ENCODE assay signal across 1 cellular context in the genomic region with DNA sequence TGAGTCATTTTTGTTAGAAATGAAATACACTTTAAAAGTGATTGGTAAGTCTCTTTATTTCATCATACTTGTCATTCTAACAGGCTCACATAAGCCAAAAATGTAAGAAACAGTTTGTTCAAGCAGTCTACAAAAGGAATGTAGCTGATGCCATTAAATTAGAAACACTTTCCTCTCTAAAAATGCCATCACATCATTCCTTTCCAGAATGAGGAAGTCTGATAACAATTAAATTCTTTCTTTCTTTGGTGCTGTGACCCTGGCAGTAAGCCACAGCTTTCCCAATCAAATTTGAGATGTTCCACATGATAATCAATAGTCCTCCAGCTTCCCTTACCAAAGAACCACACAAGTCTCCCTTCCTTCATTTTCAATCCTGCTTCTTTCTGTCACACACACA.
TF ChIP-seq lines count a peak whose summit lies in the region.

No MANE protein-coding gene starts in this region.

TF ChIP-seq in K562, 482 proteins besides CTCF, POLR2A, EP300 and RAD21 (continued from another document):
- TF ChIP-seq ZC3H4 (CRISPR knock-in tag; IDR thresholded peaks at IDR 0.05; ENCODE audit: borderline replicate concordance), result no peak
- TF ChIP-seq SMARCA4 (IDR thresholded peaks at IDR 0.05), result 0 out of 2 replicates have a peak, but pooled peaks have one; percentile 16
- no peak for TF ChIP-seq ZNF75A (CRISPR knock-in tag; IDR thresholded peaks at IDR 0.05)
- TF ChIP-seq BRF1 (IDR thresholded peaks at IDR 0.05; ENCODE audit: borderline replicate concordance, extremely low read depth, insufficient read length), result no peak
- TF ChIP-seq, protein P1, sequence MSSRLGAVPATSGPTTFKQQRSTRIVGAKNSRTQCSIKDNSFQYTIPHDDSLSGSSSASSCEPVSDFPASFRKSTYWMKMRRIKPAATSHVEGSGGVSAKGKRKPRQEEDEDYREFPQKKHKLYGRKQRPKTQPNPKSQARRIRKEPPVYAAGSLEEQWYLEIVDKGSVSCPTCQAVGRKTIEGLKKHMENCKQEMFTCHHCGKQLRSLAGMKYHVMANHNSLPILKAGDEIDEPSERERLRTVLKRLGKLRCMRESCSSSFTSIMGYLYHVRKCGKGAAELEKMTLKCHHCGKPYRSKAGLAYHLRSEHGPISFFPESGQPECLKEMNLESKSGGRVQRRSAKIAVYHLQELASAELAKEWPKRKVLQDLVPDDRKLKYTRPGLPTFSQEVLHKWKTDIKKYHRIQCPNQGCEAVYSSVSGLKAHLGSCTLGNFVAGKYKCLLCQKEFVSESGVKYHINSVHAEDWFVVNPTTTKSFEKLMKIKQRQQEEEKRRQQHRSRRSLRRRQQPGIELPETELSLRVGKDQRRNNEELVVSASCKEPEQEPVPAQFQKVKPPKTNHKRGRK (tag; IDR thresholded peaks at IDR 0.05), result no peak
- TF ChIP-seq ARID1B (IDR thresholded peaks at IDR 0.05), result 0 out of 2 replicates have a peak, but pooled peaks have one; percentile 13
- TF ChIP-seq ZFP1 (CRISPR knock-in tag; IDR thresholded peaks at IDR 0.05), result no peak
- no peak for TF ChIP-seq RBFOX2 (IDR thresholded peaks at IDR 0.05; ENCODE audit: low read depth, low read length)
- no peak for TF ChIP-seq HMG20B (CRISPR knock-in tag; IDR thresholded peaks at IDR 0.05)
- TF ChIP-seq, protein P2, sequence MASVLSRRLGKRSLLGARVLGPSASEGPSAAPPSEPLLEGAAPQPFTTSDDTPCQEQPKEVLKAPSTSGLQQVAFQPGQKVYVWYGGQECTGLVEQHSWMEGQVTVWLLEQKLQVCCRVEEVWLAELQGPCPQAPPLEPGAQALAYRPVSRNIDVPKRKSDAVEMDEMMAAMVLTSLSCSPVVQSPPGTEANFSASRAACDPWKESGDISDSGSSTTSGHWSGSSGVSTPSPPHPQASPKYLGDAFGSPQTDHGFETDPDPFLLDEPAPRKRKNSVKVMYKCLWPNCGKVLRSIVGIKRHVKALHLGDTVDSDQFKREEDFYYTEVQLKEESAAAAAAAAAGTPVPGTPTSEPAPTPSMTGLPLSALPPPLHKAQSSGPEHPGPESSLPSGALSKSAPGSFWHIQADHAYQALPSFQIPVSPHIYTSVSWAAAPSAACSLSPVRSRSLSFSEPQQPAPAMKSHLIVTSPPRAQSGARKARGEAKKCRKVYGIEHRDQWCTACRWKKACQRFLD (CRISPR knock-in tag; IDR thresholded peaks at IDR 0.05), result no peak
- TF ChIP-seq E2F3 (CRISPR knock-in tag; IDR thresholded peaks at IDR 0.05), result no peak
- TF ChIP-seq, protein P3, sequence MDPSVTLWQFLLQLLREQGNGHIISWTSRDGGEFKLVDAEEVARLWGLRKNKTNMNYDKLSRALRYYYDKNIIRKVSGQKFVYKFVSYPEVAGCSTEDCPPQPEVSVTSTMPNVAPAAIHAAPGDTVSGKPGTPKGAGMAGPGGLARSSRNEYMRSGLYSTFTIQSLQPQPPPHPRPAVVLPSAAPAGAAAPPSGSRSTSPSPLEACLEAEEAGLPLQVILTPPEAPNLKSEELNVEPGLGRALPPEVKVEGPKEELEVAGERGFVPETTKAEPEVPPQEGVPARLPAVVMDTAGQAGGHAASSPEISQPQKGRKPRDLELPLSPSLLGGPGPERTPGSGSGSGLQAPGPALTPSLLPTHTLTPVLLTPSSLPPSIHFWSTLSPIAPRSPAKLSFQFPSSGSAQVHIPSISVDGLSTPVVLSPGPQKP (CRISPR knock-in tag; IDR thresholded peaks at IDR 0.05), result no peak
- TF ChIP-seq, protein P4, sequence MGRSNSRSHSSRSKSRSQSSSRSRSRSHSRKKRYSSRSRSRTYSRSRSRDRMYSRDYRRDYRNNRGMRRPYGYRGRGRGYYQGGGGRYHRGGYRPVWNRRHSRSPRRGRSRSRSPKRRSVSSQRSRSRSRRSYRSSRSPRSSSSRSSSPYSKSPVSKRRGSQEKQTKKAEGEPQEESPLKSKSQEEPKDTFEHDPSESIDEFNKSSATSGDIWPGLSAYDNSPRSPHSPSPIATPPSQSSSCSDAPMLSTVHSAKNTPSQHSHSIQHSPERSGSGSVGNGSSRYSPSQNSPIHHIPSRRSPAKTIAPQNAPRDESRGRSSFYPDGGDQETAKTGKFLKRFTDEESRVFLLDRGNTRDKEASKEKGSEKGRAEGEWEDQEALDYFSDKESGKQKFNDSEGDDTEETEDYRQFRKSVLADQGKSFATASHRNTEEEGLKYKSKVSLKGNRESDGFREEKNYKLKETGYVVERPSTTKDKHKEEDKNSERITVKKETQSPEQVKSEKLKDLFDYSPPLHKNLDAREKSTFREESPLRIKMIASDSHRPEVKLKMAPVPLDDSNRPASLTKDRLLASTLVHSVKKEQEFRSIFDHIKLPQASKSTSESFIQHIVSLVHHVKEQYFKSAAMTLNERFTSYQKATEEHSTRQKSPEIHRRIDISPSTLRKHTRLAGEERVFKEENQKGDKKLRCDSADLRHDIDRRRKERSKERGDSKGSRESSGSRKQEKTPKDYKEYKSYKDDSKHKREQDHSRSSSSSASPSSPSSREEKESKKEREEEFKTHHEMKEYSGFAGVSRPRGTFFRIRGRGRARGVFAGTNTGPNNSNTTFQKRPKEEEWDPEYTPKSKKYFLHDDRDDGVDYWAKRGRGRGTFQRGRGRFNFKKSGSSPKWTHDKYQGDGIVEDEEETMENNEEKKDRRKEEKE (IDR thresholded peaks at IDR 0.05; ENCODE audit: borderline replicate concordance in 1 of 2, control insufficient read depth in 1 of 2, low read depth in 2 of 2, low read length in 1 of 2), result no peak
- TF ChIP-seq SPI1 (IDR thresholded peaks at IDR 0.05; ENCODE audit: borderline replicate concordance, low read depth, low read length), result peak; percentile 72; the same call in 1 of the 2 replicates
- TF ChIP-seq, protein P5, sequence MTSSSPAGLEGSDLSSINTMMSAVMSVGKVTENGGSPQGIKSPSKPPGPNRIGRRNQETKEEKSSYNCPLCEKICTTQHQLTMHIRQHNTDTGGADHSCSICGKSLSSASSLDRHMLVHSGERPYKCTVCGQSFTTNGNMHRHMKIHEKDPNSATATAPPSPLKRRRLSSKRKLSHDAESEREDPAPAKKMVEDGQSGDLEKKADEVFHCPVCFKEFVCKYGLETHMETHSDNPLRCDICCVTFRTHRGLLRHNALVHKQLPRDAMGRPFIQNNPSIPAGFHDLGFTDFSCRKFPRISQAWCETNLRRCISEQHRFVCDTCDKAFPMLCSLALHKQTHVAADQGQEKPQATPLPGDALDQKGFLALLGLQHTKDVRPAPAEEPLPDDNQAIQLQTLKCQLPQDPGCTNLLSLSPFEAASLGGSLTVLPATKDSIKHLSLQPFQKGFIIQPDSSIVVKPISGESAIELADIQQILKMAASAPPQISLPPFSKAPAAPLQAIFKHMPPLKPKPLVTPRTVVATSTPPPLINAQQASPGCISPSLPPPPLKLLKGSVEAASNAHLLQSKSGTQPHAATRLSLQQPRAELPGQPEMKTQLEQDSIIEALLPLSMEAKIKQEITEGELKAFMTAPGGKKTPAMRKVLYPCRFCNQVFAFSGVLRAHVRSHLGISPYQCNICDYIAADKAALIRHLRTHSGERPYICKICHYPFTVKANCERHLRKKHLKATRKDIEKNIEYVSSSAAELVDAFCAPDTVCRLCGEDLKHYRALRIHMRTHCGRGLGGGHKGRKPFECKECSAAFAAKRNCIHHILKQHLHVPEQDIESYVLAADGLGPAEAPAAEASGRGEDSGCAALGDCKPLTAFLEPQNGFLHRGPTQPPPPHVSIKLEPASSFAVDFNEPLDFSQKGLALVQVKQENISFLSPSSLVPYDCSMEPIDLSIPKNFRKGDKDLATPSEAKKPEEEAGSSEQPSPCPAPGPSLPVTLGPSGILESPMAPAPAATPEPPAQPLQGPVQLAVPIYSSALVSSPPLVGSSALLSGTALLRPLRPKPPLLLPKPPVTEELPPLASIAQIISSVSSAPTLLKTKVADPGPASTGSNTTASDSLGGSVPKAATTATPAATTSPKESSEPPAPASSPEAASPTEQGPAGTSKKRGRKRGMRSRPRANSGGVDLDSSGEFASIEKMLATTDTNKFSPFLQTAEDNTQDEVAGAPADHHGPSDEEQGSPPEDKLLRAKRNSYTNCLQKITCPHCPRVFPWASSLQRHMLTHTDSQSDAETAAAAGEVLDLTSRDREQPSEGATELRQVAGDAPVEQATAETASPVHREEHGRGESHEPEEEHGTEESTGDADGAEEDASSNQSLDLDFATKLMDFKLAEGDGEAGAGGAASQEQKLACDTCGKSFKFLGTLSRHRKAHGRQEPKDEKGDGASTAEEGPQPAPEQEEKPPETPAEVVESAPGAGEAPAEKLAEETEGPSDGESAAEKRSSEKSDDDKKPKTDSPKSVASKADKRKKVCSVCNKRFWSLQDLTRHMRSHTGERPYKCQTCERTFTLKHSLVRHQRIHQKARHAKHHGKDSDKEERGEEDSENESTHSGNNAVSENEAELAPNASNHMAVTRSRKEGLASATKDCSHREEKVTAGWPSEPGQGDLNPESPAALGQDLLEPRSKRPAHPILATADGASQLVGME (CRISPR knock-in tag; IDR thresholded peaks at IDR 0.05), result no peak
- no peak for TF ChIP-seq ZNF76 (CRISPR knock-in tag; IDR thresholded peaks at IDR 0.05; ENCODE audit: borderline replicate concordance)
- no peak for TF ChIP-seq ZNF274 (IDR thresholded peaks at IDR 0.05; ENCODE audit: borderline replicate concordance, low read depth, low read length)
- TF ChIP-seq ILK (tag; IDR thresholded peaks at IDR 0.05; ENCODE audit: borderline replicate concordance, low read depth), result no peak
- TF ChIP-seq CBX5 (IDR thresholded peaks at IDR 0.05; ENCODE audit: borderline replicate concordance, low read depth), result no peak
- no peak for TF ChIP-seq ETS2 (tag; IDR thresholded peaks at IDR 0.05; ENCODE audit: borderline replicate concordance, poor library complexity, severe bottlenecking)
- TF ChIP-seq CSDE1 (IDR thresholded peaks at IDR 0.05), result no peak
- TF ChIP-seq ZNF24 (IDR thresholded peaks at IDR 0.05), result no peak
- TF ChIP-seq LEF1 (IDR thresholded peaks at IDR 0.05), result no peak
- no peak for TF ChIP-seq RBM17 (IDR thresholded peaks at IDR 0.05; ENCODE audit: borderline replicate concordance, low read depth, low read length)
- TF ChIP-seq, protein P6, sequence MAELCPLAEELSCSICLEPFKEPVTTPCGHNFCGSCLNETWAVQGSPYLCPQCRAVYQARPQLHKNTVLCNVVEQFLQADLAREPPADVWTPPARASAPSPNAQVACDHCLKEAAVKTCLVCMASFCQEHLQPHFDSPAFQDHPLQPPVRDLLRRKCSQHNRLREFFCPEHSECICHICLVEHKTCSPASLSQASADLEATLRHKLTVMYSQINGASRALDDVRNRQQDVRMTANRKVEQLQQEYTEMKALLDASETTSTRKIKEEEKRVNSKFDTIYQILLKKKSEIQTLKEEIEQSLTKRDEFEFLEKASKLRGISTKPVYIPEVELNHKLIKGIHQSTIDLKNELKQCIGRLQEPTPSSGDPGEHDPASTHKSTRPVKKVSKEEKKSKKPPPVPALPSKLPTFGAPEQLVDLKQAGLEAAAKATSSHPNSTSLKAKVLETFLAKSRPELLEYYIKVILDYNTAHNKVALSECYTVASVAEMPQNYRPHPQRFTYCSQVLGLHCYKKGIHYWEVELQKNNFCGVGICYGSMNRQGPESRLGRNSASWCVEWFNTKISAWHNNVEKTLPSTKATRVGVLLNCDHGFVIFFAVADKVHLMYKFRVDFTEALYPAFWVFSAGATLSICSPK (IDR thresholded peaks at IDR 0.05; ENCODE audit: borderline replicate concordance), result no peak
